In the genomic region with DNA sequence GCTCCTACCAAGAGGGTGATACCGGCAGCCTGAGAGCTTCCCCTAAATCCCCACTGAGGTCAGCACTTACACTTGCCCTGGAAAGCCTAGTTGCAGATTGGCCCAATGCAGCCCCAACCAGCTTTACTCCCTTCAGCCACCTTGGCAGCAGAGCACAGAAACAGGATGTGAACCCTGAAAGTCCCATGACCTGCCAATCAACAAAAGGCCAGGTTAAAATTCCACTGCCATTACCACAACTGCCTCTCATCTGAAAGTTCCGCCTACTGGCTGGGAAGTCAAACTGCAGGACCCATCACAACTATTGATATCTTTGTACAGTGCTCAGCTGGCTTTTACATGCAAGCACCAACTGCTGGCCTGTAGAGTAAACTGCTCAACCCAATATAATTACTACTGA, we compare ENCODE assay signal across 23 cellular contexts.
DNase-seq lines count a peak whose midpoint lies in the region; ATAC-seq, FAIRE-seq and TF ChIP-seq lines count a peak whose summit lies in the region.
"Had no signal": no experiment of that assay in that cellular context is flagged by ENCODE, and none has a peak within 500 bp of the region (broad histone marks: within the 10 kb centered on the region; RNA-seq: fewer than 3 reads in every experiment).

No MANE protein-coding gene starts in this region.

- no peaks in the 10 kb centered on the region for H3K27me3 ChIP-seq in Panc1 (ENCODE audit: control insufficient read depth, insufficient read depth, low read length)
- no peaks in the 10 kb centered on the region for H3K27me3 ChIP-seq in dorsolateral prefrontal cortex
- H3K27me3 ChIP-seq: cardiac muscle cell, upper lobe of left lung had no signal

- no TSS peak for BruUV-seq in Panc1 (replicated peaks; lab: Mats Ljungman, UMichigan)

- CTCF ChIA-PET in Panc1 (lab: Charles Lee): no interaction called here

- FAIRE-seq in kidney (lab: Jason Lieb, UNC): no peak
- FAIRE-seq: GM18507, keratinocyte had no signal

- peaks cover 11 to 14% of the 10 kb centered on the region in 2 donors for H3K27me3 Mint-ChIP-seq in stimulated activated naive B cell treated with anti-CD40 and anti-IgM and Interleukin-4, amounts not matched to agents 10 μg/mL and 1 μg/mL and 100 μg/mL, for 72 hours
- H3K27me3 Mint-ChIP-seq: activated CD8-positive, alpha-beta T cell treated with anti-CD3 and anti-CD28 coated beads for 36 hours had no signal

- DNase-seq in Panc1 (ENCODE audit: low read depth, low spot score): no peak
- no peak for DNase-seq in stimulated activated naive B cell treated with anti-CD40 and anti-IgM and Interleukin-4, amounts not matched to agents 10 μg/mL and 1 μg/mL and 100 μg/mL, for 72 hours
- DNase-seq in dorsolateral prefrontal cortex: no peak
- DNase-seq in kidney: no peak
- DNase-seq: activated CD8-positive, alpha-beta T cell treated with anti-CD3 and anti-CD28 coated beads for 36 hours; activated T-cell treated with anti-CD3 and anti-CD28 coated beads, Interleukin-2, amount 50 U/mL, for 1 hour; DND-41; NCI-H1436; NCI-H524 treated with DMSO at 0.1 percent for 48 hours; retina; stimulated activated CD4-positive, alpha-beta T cell treated with anti-CD3 and anti-CD28 coated beads, Interleukin-4, amount 100 ng/mL, for 4 hours; T-helper 9 cell; upper lobe of left lung had no signal

- H3K4me3 ChIP-seq in Panc1 (ENCODE audit: low read depth in 2 of 2, low read length in 2 of 2) (no peak overlapping the region), dorsolateral prefrontal cortex (no peak overlapping the region), kidney (ENCODE audit: low read length in 2 of 2) (no peak overlapping the region)
- H3K4me3 ChIP-seq: cardiac muscle cell, lung, upper lobe of left lung had no signal

- H3K9me3 ChIP-seq in Panc1 (ENCODE audit: control insufficient read depth, insufficient read depth, low read depth, low read length) (no peaks in the 10 kb centered on the region), kidney (ENCODE audit: control insufficient read depth in 1 of 2, low read length in 2 of 2) (peaks cover 0 to 4% of the 10 kb centered on the region in 2 donors)

- peaks cover 22 to 27% of the 10 kb centered on the region in 2 donors for H3K9me3 Mint-ChIP-seq in stimulated activated naive B cell treated with anti-CD40 and anti-IgM and Interleukin-4, amounts not matched to agents 10 μg/mL and 1 μg/mL and 100 μg/mL, for 72 hours

- no peak overlapping the region for H3K9ac ChIP-seq in kidney (ENCODE audit: low read length in 2 of 2)

- H3K4me1 ChIP-seq in Panc1 (ENCODE audit: control insufficient read depth, insufficient read depth, low read length) (no peaks in the 10 kb centered on the region), kidney (ENCODE audit: control insufficient read depth in 1 of 2, insufficient read depth in 1 of 2, low read depth in 1 of 2, low read length in 2 of 2) (no peaks in the 10 kb centered on the region)
- H3K4me1 ChIP-seq: upper lobe of left lung had no signal

- H3K36me3 ChIP-seq in Panc1 (ENCODE audit: control insufficient read depth, insufficient read depth, low read length) (no peaks in the 10 kb centered on the region), kidney (ENCODE audit: control insufficient read depth in 1 of 2, insufficient read depth in 2 of 2, low read length in 2 of 2) (no peaks in the 10 kb centered on the region)
- H3K36me3 ChIP-seq: cardiac muscle cell, upper lobe of left lung had no signal

- in situ Hi-C loops in Panc1 (cut with HindIII; ENCODE audit: low pct_unique_long_range_greater_than_20kb, low sequenced_read_pairs): no loop called here

- intact Hi-C loops in Panc1 (cut with micrococcal nuclease; ENCODE audit: unreplicated experiment): no loop called here
- intact Hi-C loops in dorsolateral prefrontal cortex (cut with DNase I): no loop called here
- intact Hi-C loops in kidney (cut with DNase I): no loop called here

- no peak overlapping the region for H3K27ac Mint-ChIP-seq in stimulated activated naive B cell treated with anti-CD40 and anti-IgM and Interleukin-4, amounts not matched to agents 10 μg/mL and 1 μg/mL and 100 μg/mL, for 72 hours
- H3K27ac Mint-ChIP-seq: activated CD8-positive, alpha-beta T cell treated with anti-CD3 and anti-CD28 coated beads for 36 hours; B cell had no signal

- H3K36me3 Mint-ChIP-seq in stimulated activated naive B cell treated with anti-CD40 and anti-IgM and Interleukin-4, amounts not matched to agents 10 μg/mL and 1 μg/mL and 100 μg/mL, for 72 hours: peaks cover 13 to 19% of the 10 kb centered on the region in 2 donors

- ATAC-seq in GM19438 (IDR thresholded peaks at IDR 0.05; ENCODE audit: low read depth, unreplicated experiment) (peak; percentile 91), HG03097 (IDR thresholded peaks at IDR 0.05; ENCODE audit: low FRiP score, unreplicated experiment) (peak; percentile 59), Panc1 (no peak), GM19035 (IDR thresholded peaks at IDR 0.05; ENCODE audit: unreplicated experiment) (no peak)
- ATAC-seq in stimulated activated naive B cell treated with anti-CD40 and anti-IgM and Interleukin-4, amounts not matched to agents 10 μg/mL and 1 μg/mL and 100 μg/mL, for 72 hours (replicated peaks): peak; percentile 62 to 76
- ATAC-seq: activated CD4-positive, CD25-positive, alpha-beta regulatory T cell treated with anti-CD3 and anti-CD28 coated beads, Interleukin-2, amount 50 U/mL, for 24 hours; activated CD8-positive, alpha-beta T cell treated with anti-CD3 and anti-CD28 coated beads for 36 hours had no signal

- TF ChIP-seq CTCF in Panc1 (IDR thresholded peaks at IDR 0.05): 0 out of 2 replicates have a peak, but pooled peaks have one; percentile 5
- TF ChIP-seq CTCF in dorsolateral prefrontal cortex (IDR thresholded peaks at IDR 0.05 in 54 of 56, conservative IDR thresholded peaks at IDR 0.05 in 2 of 56; ENCODE audit: low read depth in 1 of 56, partially characterized antibody in 56 of 56): no peak
- TF ChIP-seq CTCF in kidney (IDR thresholded peaks at IDR 0.05; ENCODE audit: borderline replicate concordance, extremely low read depth, insufficient read depth): no peak

- POLR2A ChIA-PET in Panc1 (lab: Charles Lee): no interaction called here

- H3K4me1 Mint-ChIP-seq in stimulated activated naive B cell treated with anti-CD40 and anti-IgM and Interleukin-4, amounts not matched to agents 10 μg/mL and 1 μg/mL and 100 μg/mL, for 72 hours: peaks cover 0 to 5% of the 10 kb centered on the region in 2 donors
- H3K4me1 Mint-ChIP-seq: B cell had no signal

- H3K27ac ChIP-seq in Panc1 (ENCODE audit: low read length) (no peak overlapping the region), dorsolateral prefrontal cortex (no peak overlapping the region), kidney (ENCODE audit: low read depth in 2 of 2, low read length in 2 of 2) (no peak overlapping the region)
- H3K27ac ChIP-seq: cardiac muscle cell, RWPE1, upper lobe of left lung had no signal

- H3K4me3 Mint-ChIP-seq in stimulated activated naive B cell treated with anti-CD40 and anti-IgM and Interleukin-4, amounts not matched to agents 10 μg/mL and 1 μg/mL and 100 μg/mL, for 72 hours: no peak overlapping the region
- H3K4me3 Mint-ChIP-seq: activated CD8-positive, alpha-beta T cell treated with anti-CD3 and anti-CD28 coated beads for 36 hours; B cell had no signal

Comparison
In these comparisons a context has a peak if more than half of its experiments do, and no peak if none do; other contexts are left out.
1. ATAC-seq: peak in GM19438 (single experiment), HG03097 (single experiment) and stimulated activated naive B cell treated with anti-CD40 and anti-IgM and Interleukin-4, amounts not matched to agents 10 μg/mL and 1 μg/mL and 100 μg/mL, for 72 hours (2 of 2); none in Panc1 (single experiment) and GM19035 (single experiment).